In the genomic region with DNA sequence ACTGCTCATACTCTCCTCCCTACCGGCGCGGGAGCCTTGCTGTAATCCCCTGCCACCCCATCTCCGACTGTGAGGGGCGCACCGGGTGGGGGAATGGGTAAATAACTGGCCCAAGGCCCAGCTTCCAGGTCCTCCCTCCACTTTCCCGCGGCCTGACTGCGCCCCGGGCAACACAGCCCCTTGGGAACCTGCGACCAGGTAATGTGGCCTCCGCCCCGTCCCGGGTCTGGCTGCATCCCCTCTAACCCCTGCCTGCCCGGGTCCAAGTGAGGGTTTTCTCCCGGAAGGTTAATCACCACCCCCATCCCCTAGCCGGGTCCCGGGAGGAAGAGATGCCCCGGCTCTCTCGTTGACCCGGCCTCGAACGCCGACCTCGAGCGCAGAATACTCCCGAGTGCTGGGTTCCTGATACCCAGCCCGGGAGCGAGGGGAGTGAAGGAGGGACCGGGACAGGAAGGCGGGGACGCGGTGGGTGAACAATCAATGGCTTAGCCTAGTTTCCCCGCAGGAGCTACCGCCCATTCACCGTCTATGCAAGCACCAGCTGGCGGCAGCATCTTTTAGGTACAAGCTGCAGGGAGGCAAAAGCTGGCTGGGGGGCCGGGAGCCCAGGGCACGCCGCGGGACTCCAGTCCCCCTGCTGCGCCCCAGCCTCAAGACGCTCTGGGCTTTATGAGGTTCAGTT, we compare ENCODE assay signal across 8 cellular contexts. TPM values are rescaled to one million over a fixed set of nuclear protein-coding genes. Genes with fewer than 3 reads are reported as not detected.
DNase-seq lines count a peak whose midpoint lies in the region; ATAC-seq and TF ChIP-seq lines count a peak whose summit lies in the region.

No MANE protein-coding gene starts in this region.

- no peaks in the 10 kb centered on the region for H3K9me3 Mint-ChIP-seq in Calu3 (ENCODE audit: low read depth, unreplicated experiment)
- no peaks in the 10 kb centered on the region for H3K9me3 Mint-ChIP-seq in activated naive CD4-positive, alpha-beta T cell treated with anti-CD3 and anti-CD28 coated beads, Interleukin-2, amount 10 ng/mL, durations not matched to agents 7 days and 5 days
- H3K9me3 Mint-ChIP-seq in naive B cell, result peaks cover 0 to 6% (median 2%) of the 10 kb centered on the region in 7 donors
- no peaks in the 10 kb centered on the region for H3K9me3 Mint-ChIP-seq in chondrocyte (ENCODE audit: low read depth)

- H3K36me3 ChIP-seq in KMS-11 (ENCODE audit: insufficient read depth), result no peaks in the 10 kb centered on the region
- H3K36me3 ChIP-seq in testis (ENCODE audit: low read depth, missing control alignments), result no peaks in the 10 kb centered on the region
- no peaks in the 10 kb centered on the region for H3K36me3 ChIP-seq in right atrium auricular region

- no peak overlapping the region for H3K9ac ChIP-seq in KMS-11

- WGBS in testis, 2 donors, result 7 to 51% methylated on average over 9 to 42 of the region's 43 CpGs

- peak; percentile 35 for DNase-seq in Calu3
- no peak for DNase-seq in activated naive CD4-positive, alpha-beta T cell treated with anti-CD3 and anti-CD28 coated beads, Interleukin-2, amount 10 ng/mL, durations not matched to agents 7 days and 5 days
- DNase-seq in naive B cell, result no peak
- no peak for DNase-seq in chondrocyte (ENCODE audit: low spot score)
- no peak for DNase-seq in testis
- DNase-seq in right atrium auricular region (ENCODE audit: low spot score), result no peak

- no peak for TF ChIP-seq POLR2A in testis (IDR thresholded peaks at IDR 0.05)

- CTCF ChIA-PET in Calu3 (lab: Charles Lee), result interaction anchor here (0.6 kb wide), 1 partner anchor 271 kb away, joined by 3 read pairs; no protein-coding TSS in a partner anchor
- CTCF ChIA-PET in activated naive CD4-positive, alpha-beta T cell treated with anti-CD3 and anti-CD28 coated beads, Interleukin-2, amount 10 ng/mL, durations not matched to agents 7 days and 5 days (lab: Charles Lee), result interaction anchor here (0.8 to 1.0 kb wide), 2 partner anchors 13 to 293 kb away, joined by 3 read pairs; no protein-coding TSS in a partner anchor

- peaks cover 30% of the 10 kb centered on the region for H3K36me3 Mint-ChIP-seq in Calu3 (ENCODE audit: insufficient read depth, unreplicated experiment)
- peaks cover 11% of the 10 kb centered on the region for H3K36me3 Mint-ChIP-seq in activated naive CD4-positive, alpha-beta T cell treated with anti-CD3 and anti-CD28 coated beads, Interleukin-2, amount 10 ng/mL, durations not matched to agents 7 days and 5 days
- H3K36me3 Mint-ChIP-seq in naive B cell, result peaks cover 0 to 3% of the 10 kb centered on the region in 2 donors
- H3K36me3 Mint-ChIP-seq in chondrocyte (ENCODE audit: low read depth), result peaks cover 6% of the 10 kb centered on the region

- H3K4me3 Mint-ChIP-seq in Calu3 (ENCODE audit: low read depth, unreplicated experiment) (peak overlapping the region; percentile 71), naive B cell (peak overlapping the region; percentile 6 to 93 (median 86)), chondrocyte (ENCODE audit: unreplicated experiment) (no peak overlapping the region)
- peak overlapping the region; percentile 76 for H3K4me3 Mint-ChIP-seq in activated naive CD4-positive, alpha-beta T cell treated with anti-CD3 and anti-CD28 coated beads, Interleukin-2, amount 10 ng/mL, durations not matched to agents 7 days and 5 days

- H3K9me3 ChIP-seq in testis (no peaks in the 10 kb centered on the region), right atrium auricular region (no peaks in the 10 kb centered on the region)

- no TSS peak for BruUV-seq in Calu3 (replicated peaks; lab: Mats Ljungman, UMichigan)

- H3K27me3 ChIP-seq in KMS-11 (ENCODE audit: insufficient read depth, low read depth) (peaks cover 8% of the 10 kb centered on the region; the same call in 1 of the 2 replicates), testis (peaks cover 6% of the 10 kb centered on the region), right atrium auricular region (peaks cover 69 to 72% of the 10 kb centered on the region in 2 donors)

- TF ChIP-seq CTCF in Calu3 (IDR thresholded peaks at IDR 0.05; ENCODE audit: unreplicated experiment), result no peak
- TF ChIP-seq CTCF in KMS-11 (conservative IDR thresholded peaks at IDR 0.05; ENCODE audit: low read depth, low read length), result no peak
- TF ChIP-seq CTCF in chondrocyte (IDR thresholded peaks at IDR 0.05), result no peak
- no peak for TF ChIP-seq CTCF in testis (IDR thresholded peaks at IDR 0.05)
- TF ChIP-seq CTCF in right atrium auricular region (IDR thresholded peaks at IDR 0.05), result no peak

- H3K79me2 ChIP-seq in KMS-11 (ENCODE audit: insufficient read depth, low read depth), result no peaks in the 10 kb centered on the region

- H3K27ac Mint-ChIP-seq in Calu3 (ENCODE audit: unreplicated experiment) (no peak overlapping the region), naive B cell (peak overlapping the region in 4 of 6 donors; percentile 1 to 99 (median 54)), chondrocyte (ENCODE audit: unreplicated experiment) (no peak overlapping the region)
- H3K27ac Mint-ChIP-seq in activated naive CD4-positive, alpha-beta T cell treated with anti-CD3 and anti-CD28 coated beads, Interleukin-2, amount 10 ng/mL, durations not matched to agents 7 days and 5 days, result peak overlapping the region; percentile 77

- H3K27ac ChIP-seq in KMS-11 (no peak overlapping the region), testis (no peak overlapping the region), right atrium auricular region (no peak overlapping the region)

- intact Hi-C loops in Calu3 (cut with micrococcal nuclease; ENCODE audit: unreplicated experiment), result loop anchor here (5.0 kb wide), 1 partner anchor 556 kb away; no protein-coding TSS in a partner anchor
- intact Hi-C loops in testis (cut with DNase I; ENCODE audit: low total_unique reads), result no loop called here

- H3K27me3 Mint-ChIP-seq in Calu3 (ENCODE audit: unreplicated experiment), result peaks cover 31% of the 10 kb centered on the region
- H3K27me3 Mint-ChIP-seq in activated naive CD4-positive, alpha-beta T cell treated with anti-CD3 and anti-CD28 coated beads, Interleukin-2, amount 10 ng/mL, durations not matched to agents 7 days and 5 days, result peaks cover 98% of the 10 kb centered on the region
- peaks cover 90 to 95% (median 93%) of the 10 kb centered on the region in 3 donors for H3K27me3 Mint-ChIP-seq in naive B cell
- peaks cover 89% of the 10 kb centered on the region for H3K27me3 Mint-ChIP-seq in chondrocyte (ENCODE audit: low read depth)

- ATAC-seq in naive B cell (ENCODE audit: low read depth in 2 of 2), result peak in 1 of 2 donors; percentile 13
- ATAC-seq in HG03025 (IDR thresholded peaks at IDR 0.05; ENCODE audit: low FRiP score, unreplicated experiment), result no peak

- H2AFZ ChIP-seq in KMS-11 (ENCODE audit: low read depth), result peak overlapping the region; percentile 56

- H3K4me1 ChIP-seq in KMS-11 (ENCODE audit: low read depth, poor library complexity, severe bottlenecking), result no peaks in the 10 kb centered on the region
- peaks cover 4% of the 10 kb centered on the region for H3K4me1 ChIP-seq in testis
- peaks cover 0 to 44% of the 10 kb centered on the region in 2 donors for H3K4me1 ChIP-seq in right atrium auricular region

- no peaks in the 10 kb centered on the region for H4K20me1 ChIP-seq in KMS-11 (ENCODE audit: insufficient read depth)

- peaks cover 28% of the 10 kb centered on the region for H3K4me1 Mint-ChIP-seq in Calu3 (ENCODE audit: low read depth, unreplicated experiment)
- H3K4me1 Mint-ChIP-seq in activated naive CD4-positive, alpha-beta T cell treated with anti-CD3 and anti-CD28 coated beads, Interleukin-2, amount 10 ng/mL, durations not matched to agents 7 days and 5 days, result peaks cover 66% of the 10 kb centered on the region
- H3K4me1 Mint-ChIP-seq in naive B cell, result peaks cover 52 to 68% (median 65%) of the 10 kb centered on the region in 3 donors
- peaks cover 43% of the 10 kb centered on the region for H3K4me1 Mint-ChIP-seq in chondrocyte (ENCODE audit: low read depth)

- H3K4me3 ChIP-seq in KMS-11 (IDR thresholded peaks at IDR 0.05; ENCODE audit: insufficient read depth, low read depth, low read length) (no peak overlapping the region), testis (peak overlapping the region in 1 of 2 donors; percentile 8), right atrium auricular region (peak overlapping the region in 1 of 2 donors; percentile 15)

- peak overlapping the region; percentile 50 for H3K4me2 ChIP-seq in KMS-11

RNA-seq across cellular contexts. Expression of a gene that starts 5.9 kb away (rescaled TPM):
- 2.6 TPM in 2 replicates for total RNA-seq in Calu3 (2022)
- not detected for polyA plus RNA-seq in naive B cell (ENCODE audit: low read depth in 6 of 6)
- not detected in 3 replicates for total RNA-seq in chondrocyte
- total RNA-seq in testis, result 1 to 10 TPM; 3.7 to 7.1 TPM
- polyA plus RNA-seq in testis (ENCODE audit: insufficient read depth, low read depth, low replicate concordance), result 3.7 TPM
- total RNA-seq in right atrium auricular region, result under 1 TPM in 1 of 2 donors, not detected in 1; 0.43 TPM

RNA-seq across cellular contexts. Expression of a gene that starts 8.9 kb away (rescaled TPM):
- 11.2 and 14.2 TPM in 2 replicates for total RNA-seq in Calu3 (2022)
- polyA plus RNA-seq in naive B cell (ENCODE audit: low read depth in 6 of 6), result not detected
- 4.1 to 6.2 TPM (median 5.3 TPM) in 3 replicates for total RNA-seq in chondrocyte
- 10 to 100 TPM in 1 of 2 donors, 1 to 10 TPM in 1; 7.8 to 10.5 TPM for total RNA-seq in testis
- polyA plus RNA-seq in testis (ENCODE audit: insufficient read depth, low read depth, low replicate concordance), result 8.6 TPM
- 10 to 100 TPM in 1 of 2 donors, 1 to 10 TPM in 1; 4.0 to 12.1 TPM for total RNA-seq in right atrium auricular region

Comparison
In these comparisons a context has a peak if more than half of its experiments do, and no peak if none do; other contexts are left out.
1. H3K27ac Mint-ChIP-seq: peak in activated naive CD4-positive, alpha-beta T cell treated with anti-CD3 and anti-CD28 coated beads, Interleukin-2, amount 10 ng/mL, durations not matched to agents 7 days and 5 days (single experiment) and naive B cell (4 of 6); none in Calu3 (single experiment) and chondrocyte (single experiment).